10 cellular contexts compared by ENCODE assay signal in genomic region chr16:9094008-9094846, GRCh38. TPM values are rescaled to one million over a fixed set of nuclear protein-coding genes. Genes with fewer than 3 reads are reported as not detected.
DNase-seq lines count a peak whose midpoint lies in the region; ATAC-seq, FAIRE-seq and TF ChIP-seq lines count a peak whose summit lies in the region.
"Had no signal": no experiment of that assay in that cellular context is flagged by ENCODE, and none has a peak within 500 bp of the region (broad histone marks: within the 10 kb centered on the region; RNA-seq: fewer than 3 reads in every experiment).

No MANE protein-coding gene starts in this region.

- H3K27me3 Mint-ChIP-seq in stimulated activated naive CD8-positive, alpha-beta T cell treated with anti-CD3 and anti-CD28 coated beads, Interleukin-15, Interleukin-2, amounts not matched to agents 100 ng/mL and 50 ng/mL, for 24 hours: no peaks in the 10 kb centered on the region

- peaks cover 61% of the 10 kb centered on the region for H3K36me3 Mint-ChIP-seq in stimulated activated naive CD8-positive, alpha-beta T cell treated with anti-CD3 and anti-CD28 coated beads, Interleukin-15, Interleukin-2, amounts not matched to agents 100 ng/mL and 50 ng/mL, for 24 hours (ENCODE audit: low read depth)

- H3K4me1 ChIP-seq in K562 (replicated peaks in 1 of 2; ENCODE audit: control insufficient read depth in 2 of 2, insufficient read depth in 2 of 2, low read length in 2 of 2): peaks cover 25 to 30% of the 10 kb centered on the region in 2 experiments
- peaks cover 6% of the 10 kb centered on the region for H3K4me1 ChIP-seq in mesendoderm (ENCODE audit: control insufficient read depth, low read depth, low read length)

- H3K4ac ChIP-seq in mesendoderm (ENCODE audit: low read depth, low read length): no peak overlapping the region

- TF ChIP-seq CTCF in K562 (IDR thresholded peaks at IDR 0.05 in 2 of 3, conservative IDR thresholded peaks at IDR 0.05 in 1 of 3; ENCODE audit: insufficient read depth in 2 of 3, low read depth in 1 of 3, low read length in 3 of 3): no peak

- H2BK120ac ChIP-seq in mesendoderm (ENCODE audit: low read depth, low read length): no peak overlapping the region

- H3K9ac ChIP-seq in K562 (ENCODE audit: insufficient read depth in 1 of 2, low read depth in 2 of 2, low read length in 2 of 2) (peak overlapping the region in 1 of 2 experiments; percentile 85; a peak in 2 of 4 replicates), mesendoderm (ENCODE audit: low read length) (peak overlapping the region; percentile 55)

- WGBS in K562 (ENCODE audit: insufficient coverage, low coverage, missing lambda C conversion rate): under 1% methylated on average over 8 of the region's 8 CpGs
- WGBS in mesendoderm (ENCODE audit: extremely low coverage, insufficient coverage, low lambda C conversion rate): no CpG with 5 or more reads among the region's 8 CpGs

- BruUV-seq in K562 (replicated peaks; lab: Mats Ljungman, UMichigan): no TSS peak

- POLR2A ChIA-PET in K562 (lab: Yijun Ruan, JAX): interaction anchor here (0.7 to 4.7 kb wide), 7 partner anchors 8 to 144 kb away, joined by 3 to 69 read pairs (median 4); no protein-coding TSS in a partner anchor

- in situ Hi-C loops in K562 (cut with MboI): no loop called here

- H2AK5ac ChIP-seq in mesendoderm (ENCODE audit: low read length): no peak overlapping the region

- ATAC-seq in stimulated activated naive CD8-positive, alpha-beta T cell treated with anti-CD3 and anti-CD28 coated beads, Interleukin-15, Interleukin-2, amounts not matched to agents 100 U/mL and 50 U/mL, for 24 hours: no peak
- ATAC-seq in K562: no peak
- ATAC-seq in GM18861 (IDR thresholded peaks at IDR 0.05; ENCODE audit: unreplicated experiment): no peak

- peaks cover 63% of the 10 kb centered on the region for H3K4me1 Mint-ChIP-seq in stimulated activated naive CD8-positive, alpha-beta T cell treated with anti-CD3 and anti-CD28 coated beads, Interleukin-15, Interleukin-2, amounts not matched to agents 100 ng/mL and 50 ng/mL, for 24 hours (ENCODE audit: low read depth)

- intact Hi-C loops in K562 (cut with micrococcal nuclease): loop anchor here (5.0 kb wide), 1 partner anchor 42 kb away; no protein-coding TSS in a partner anchor

- no peaks in the 10 kb centered on the region for H3K27me3 ChIP-seq in K562 (ENCODE audit: control insufficient read depth in 2 of 2, insufficient read depth in 2 of 2, low read length in 2 of 2)
- no peaks in the 10 kb centered on the region for H3K27me3 ChIP-seq in mesendoderm (ENCODE audit: insufficient read depth, low read length, poor library complexity)

- H3K36me3 ChIP-seq in K562 (ENCODE audit: control insufficient read depth, insufficient read depth, low read length) (peaks cover 65% of the 10 kb centered on the region), mesendoderm (ENCODE audit: control insufficient read depth, insufficient read depth, low read length) (peaks cover 2% of the 10 kb centered on the region)

- no peak overlapping the region for H3K23ac ChIP-seq in mesendoderm (ENCODE audit: low read length)

- CTCF ChIA-PET in K562 (lab: Yijun Ruan, JAX; ENCODE audit: low intra/inter-chr PET ratio): no interaction called here

- H3K4me3 ChIP-seq in K562 (peak overlapping the region; percentile 95), mesendoderm (ENCODE audit: low read length) (peak overlapping the region; percentile 31)

- no peak overlapping the region for H2AFZ ChIP-seq in K562 (ENCODE audit: low read depth, low read length)

- peak overlapping the region; percentile 88 for H3K4me2 ChIP-seq in K562 (ENCODE audit: insufficient read depth, low read length)
- peak overlapping the region; percentile 90 for H3K4me2 ChIP-seq in mesendoderm (ENCODE audit: low read length)

- H3K4me3 Mint-ChIP-seq in stimulated activated naive CD8-positive, alpha-beta T cell treated with anti-CD3 and anti-CD28 coated beads, Interleukin-15, Interleukin-2, amounts not matched to agents 100 ng/mL and 50 ng/mL, for 24 hours: peak overlapping the region; percentile 98

- no peak for DNase-seq in stimulated activated naive CD8-positive, alpha-beta T cell treated with anti-CD3 and anti-CD28 coated beads, Interleukin-15, Interleukin-2, amounts not matched to agents 100 U/mL and 50 U/mL, for 24 hours
- DNase-seq in K562 (ENCODE audit: extremely low read depth in 1 of 4, low spot score in 3 of 4) (peak in 1 of 4 experiments; percentile 32), mesendoderm (no peak), GM12892 (ENCODE audit: insufficient read length) (no peak), germinal center (ENCODE audit: low spot score) (no peak)
- DNase-seq in stimulated activated CD4-positive, alpha-beta T cell treated with anti-CD3 and anti-CD28 coated beads, Interleukin-15, amount 100 ng/mL, for 24 hours: no peak
- DNase-seq: NCI-H2171 treated with DMSO at 0.1 percent for 48 hours had no signal

- H3K56ac ChIP-seq in mesendoderm (ENCODE audit: low read length): peak overlapping the region; percentile 54

- H3K9me1 ChIP-seq in K562 (ENCODE audit: control insufficient read depth, insufficient read depth, low read length): peaks cover 8% of the 10 kb centered on the region

- no peaks in the 10 kb centered on the region for H3K9me3 Mint-ChIP-seq in stimulated activated naive CD8-positive, alpha-beta T cell treated with anti-CD3 and anti-CD28 coated beads, Interleukin-15, Interleukin-2, amounts not matched to agents 100 ng/mL and 50 ng/mL, for 24 hours

- TF ChIP-seq POLR2A in K562 (conservative IDR thresholded peaks at IDR 0.05): no peak
- TF ChIP-seq POLR2A in GM12892 (IDR thresholded peaks at IDR 0.05; ENCODE audit: low read depth, low read length): no peak

- no peak overlapping the region for H2BK5ac ChIP-seq in mesendoderm (ENCODE audit: low read length)

- TF ChIP-seq RAD21 in K562 (CRISPR knock-in tag; conservative IDR thresholded peaks at IDR 0.05 in 1 of 2, IDR thresholded peaks at IDR 0.05 in 1 of 2): no peak

- no peaks in the 10 kb centered on the region for H3K9me3 ChIP-seq in K562 (replicated peaks; ENCODE audit: control insufficient read depth, insufficient read depth, low read depth, low read length)

- no peaks in the 10 kb centered on the region for H3K79me1 ChIP-seq in mesendoderm (ENCODE audit: low read length)

- peak; percentile 68 for FAIRE-seq in K562 (lab: Jason Lieb, UNC)
- no peak for FAIRE-seq in GM12892 (lab: Jason Lieb, UNC)
- FAIRE-seq: endometrium had no signal

- no peak overlapping the region for H4K8ac ChIP-seq in mesendoderm (ENCODE audit: low read depth, low read length)

- H4K20me1 ChIP-seq in K562 (replicated peaks; ENCODE audit: control insufficient read depth, insufficient read depth, low read length): peaks cover 58% of the 10 kb centered on the region

- H3K27ac ChIP-seq in K562 (ENCODE audit: extremely low read depth, low read depth, low read length) (0 out of 3 replicates have a peak overlapping the region, but pooled peaks have one; percentile 93), mesendoderm (ENCODE audit: low read depth, low read length) (no peak overlapping the region)

- H2BK15ac ChIP-seq in mesendoderm (replicated peaks; ENCODE audit: low read depth): no peak overlapping the region

- H3K79me2 ChIP-seq in K562 (ENCODE audit: control insufficient read depth, insufficient read depth, low read length): peaks cover 92% of the 10 kb centered on the region
- H3K79me2 ChIP-seq in mesendoderm (ENCODE audit: control insufficient read depth, insufficient read depth, low read length): peaks cover 75% of the 10 kb centered on the region

- TF ChIP-seq EP300 in K562 (IDR thresholded peaks at IDR 0.05; ENCODE audit: low read length): no peak

- H3K27ac Mint-ChIP-seq in stimulated activated naive CD8-positive, alpha-beta T cell treated with anti-CD3 and anti-CD28 coated beads, Interleukin-15, Interleukin-2, amounts not matched to agents 100 ng/mL and 50 ng/mL, for 24 hours: peak overlapping the region; percentile 78

- no peak overlapping the region for H3K18ac ChIP-seq in mesendoderm (ENCODE audit: low read length)

- H4K5ac ChIP-seq in mesendoderm (ENCODE audit: low read length): no peak overlapping the region

TF ChIP-seq in K562, 482 proteins besides CTCF, POLR2A, EP300 and RAD21 (continues in another document):
- TF ChIP-seq CREB1 (IDR thresholded peaks at IDR 0.05) (no peak), CREB1 (CRISPR knock-in tag; IDR thresholded peaks at IDR 0.05) (no peak), ZNF444 (CRISPR knock-in tag; IDR thresholded peaks at IDR 0.05) (no peak), KDM1A (IDR thresholded peaks at IDR 0.05) (peak; percentile 75 to 79), ZNF347 (CRISPR knock-in tag; IDR thresholded peaks at IDR 0.05; ENCODE audit: low read depth) (no peak), POLR2G (IDR thresholded peaks at IDR 0.05; ENCODE audit: low read depth, low read length) (peak; percentile 46; the same call in 1 of the 2 replicates)

RNA-seq across cellular contexts. Expression of gene HAPSTR1, which starts 2.8 kb away (rescaled TPM):
- 41.9 and 121 TPM in 2 replicates for total RNA-seq in K562 (2011; cell fraction: chromatin; rRNA removed; ENCODE audit: low replicate concordance)
- total RNA-seq in K562 (2011; cell fraction: nucleolus; rRNA removed): 24.8 and 28.7 TPM in 2 replicates
- 80.9 and 151 TPM in 2 replicates for total RNA-seq in K562 (2011; cell fraction: nucleoplasm; rRNA removed)
- total RNA-seq in K562 (2014; rRNA removed) (40.9 and 43.4 TPM in 2 replicates), K562 (2014; rRNA removed; fragmentation: Illumina TruSeq; extraction: Trizol) (56.1 and 69.9 TPM in 2 replicates), K562 (2015; rRNA removed; fragmentation: Illumina TruSeq; extraction: Trizol) (38.3 and 40.2 TPM in 2 replicates), K562 (2021) (53.8 and 67.9 TPM in 2 replicates)
- polyA plus RNA-seq in K562 (2011; rRNA removed) (28.2 and 36.5 TPM in 2 replicates), K562 (2014; fragmentation: Illumina TruSeq; extraction: Trizol) (27.7 and 30.7 TPM in 2 replicates), K562 (2014; fragmentation: Nextera tagmentation; extraction: Ambion mirVana) (10 to 100 TPM; 10.8 to 17.4 TPM), K562 (2014; rRNA removed) (25.3 and 30.4 TPM in 2 replicates)
- 9.7 and 16.7 TPM in 2 replicates for polyA plus RNA-seq in K562 (2011; cell fraction: cytosol; rRNA removed)
- polyA plus RNA-seq in K562 (2011; cell fraction: nucleus; rRNA removed): 23.1 and 24.2 TPM in 2 replicates
- 17.2 and 18.7 TPM in 2 replicates for polyA plus RNA-seq in K562 (2012)
- 73.0 and 82.3 TPM in 2 replicates for polyA minus RNA-seq in K562 (2011; rRNA and poly(A)+ RNA removed)
- polyA minus RNA-seq in K562 (2011; cell fraction: cytosol; rRNA and poly(A)+ RNA removed): 24.2 and 35.8 TPM in 2 replicates
- polyA minus RNA-seq in K562 (2011; cell fraction: nucleus; rRNA and poly(A)+ RNA removed): 17.8 and 27.5 TPM in 2 replicates
- polyA plus RNA-seq in mesendoderm (2013, experiment 1 of 2): 32.0 TPM
- polyA plus RNA-seq in mesendoderm (2013, experiment 2 of 2): 30.7 TPM
- polyA plus RNA-seq in GM12892 (2012; ENCODE audit: missing spikeins): 24.1 TPM
